In genomic region chr14:20332946-20333782, GRCh38 we compare ENCODE assay signal across 1 cellular context.
TF ChIP-seq lines count a peak whose summit lies in the region.

Gene CCNB1IP1, minus strand, starts transcription at chr14:20333279. Its CDS starts 16,756 bp downstream, at chr14:20316523.

TF ChIP-seq in HepG2, 621 proteins besides CTCF, POLR2A, EP300 and RAD21 (continued from another document and continues in another):
- TF ChIP-seq, protein P1, sequence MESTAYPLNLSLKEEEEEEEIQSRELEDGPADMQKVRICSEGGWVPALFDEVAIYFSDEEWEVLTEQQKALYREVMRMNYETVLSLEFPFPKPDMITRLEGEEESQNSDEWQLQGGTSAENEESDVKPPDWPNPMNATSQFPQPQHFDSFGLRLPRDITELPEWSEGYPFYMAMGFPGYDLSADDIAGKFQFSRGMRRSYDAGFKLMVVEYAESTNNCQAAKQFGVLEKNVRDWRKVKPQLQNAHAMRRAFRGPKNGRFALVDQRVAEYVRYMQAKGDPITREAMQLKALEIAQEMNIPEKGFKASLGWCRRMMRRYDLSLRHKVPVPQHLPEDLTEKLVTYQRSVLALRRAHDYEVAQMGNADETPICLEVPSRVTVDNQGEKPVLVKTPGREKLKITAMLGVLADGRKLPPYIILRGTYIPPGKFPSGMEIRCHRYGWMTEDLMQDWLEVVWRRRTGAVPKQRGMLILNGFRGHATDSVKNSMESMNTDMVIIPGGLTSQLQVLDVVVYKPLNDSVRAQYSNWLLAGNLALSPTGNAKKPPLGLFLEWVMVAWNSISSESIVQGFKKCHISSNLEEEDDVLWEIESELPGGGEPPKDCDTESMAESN (CRISPR knock-in tag; conservative IDR thresholded peaks at IDR 0.05), result no peak
- no peak for TF ChIP-seq FLYWCH1 (CRISPR knock-in tag; IDR thresholded peaks at IDR 0.05)
- TF ChIP-seq ZNF614 (CRISPR knock-in tag; IDR thresholded peaks at IDR 0.05; ENCODE audit: borderline replicate concordance), result no peak
- no peak for TF ChIP-seq ZNF451 (CRISPR knock-in tag; IDR thresholded peaks at IDR 0.05)
- 0 out of 2 replicates have a peak, but pooled peaks have one; percentile 55 for TF ChIP-seq ZNF709 (CRISPR knock-in tag; IDR thresholded peaks at IDR 0.05)
- TF ChIP-seq FOSL1 (CRISPR knock-in tag; IDR thresholded peaks at IDR 0.05; ENCODE audit: borderline replicate concordance), result no peak
- peak; percentile 31; the same call in 1 of the 2 replicates for TF ChIP-seq ZNF33B (CRISPR knock-in tag; IDR thresholded peaks at IDR 0.05)
- TF ChIP-seq PRDM10 (CRISPR knock-in tag; IDR thresholded peaks at IDR 0.05; ENCODE audit: low read depth), result no peak
- peak; percentile 53; the same call in 1 of the 2 replicates for TF ChIP-seq ZNF670 (CRISPR knock-in tag; IDR thresholded peaks at IDR 0.05; ENCODE audit: borderline replicate concordance)
- TF ChIP-seq ZNF282 (IDR thresholded peaks at IDR 0.05; ENCODE audit: partially characterized antibody), result no peak
- TF ChIP-seq, protein P2, sequence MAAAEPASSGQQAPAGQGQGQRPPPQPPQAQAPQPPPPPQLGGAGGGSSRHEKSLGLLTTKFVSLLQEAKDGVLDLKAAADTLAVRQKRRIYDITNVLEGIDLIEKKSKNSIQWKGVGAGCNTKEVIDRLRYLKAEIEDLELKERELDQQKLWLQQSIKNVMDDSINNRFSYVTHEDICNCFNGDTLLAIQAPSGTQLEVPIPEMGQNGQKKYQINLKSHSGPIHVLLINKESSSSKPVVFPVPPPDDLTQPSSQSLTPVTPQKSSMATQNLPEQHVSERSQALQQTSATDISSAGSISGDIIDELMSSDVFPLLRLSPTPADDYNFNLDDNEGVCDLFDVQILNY (CRISPR knock-in tag; conservative IDR thresholded peaks at IDR 0.05), result no peak
- no peak for TF ChIP-seq REXO4 (CRISPR knock-in tag; IDR thresholded peaks at IDR 0.05; ENCODE audit: borderline replicate concordance)
- TF ChIP-seq, protein P3, sequence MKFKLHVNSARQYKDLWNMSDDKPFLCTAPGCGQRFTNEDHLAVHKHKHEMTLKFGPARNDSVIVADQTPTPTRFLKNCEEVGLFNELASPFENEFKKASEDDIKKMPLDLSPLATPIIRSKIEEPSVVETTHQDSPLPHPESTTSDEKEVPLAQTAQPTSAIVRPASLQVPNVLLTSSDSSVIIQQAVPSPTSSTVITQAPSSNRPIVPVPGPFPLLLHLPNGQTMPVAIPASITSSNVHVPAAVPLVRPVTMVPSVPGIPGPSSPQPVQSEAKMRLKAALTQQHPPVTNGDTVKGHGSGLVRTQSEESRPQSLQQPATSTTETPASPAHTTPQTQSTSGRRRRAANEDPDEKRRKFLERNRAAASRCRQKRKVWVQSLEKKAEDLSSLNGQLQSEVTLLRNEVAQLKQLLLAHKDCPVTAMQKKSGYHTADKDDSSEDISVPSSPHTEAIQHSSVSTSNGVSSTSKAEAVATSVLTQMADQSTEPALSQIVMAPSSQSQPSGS (CRISPR knock-in tag; IDR thresholded peaks at IDR 0.05), result peak; percentile 97
- TF ChIP-seq ZFP1 (CRISPR knock-in tag; IDR thresholded peaks at IDR 0.05), result no peak
- no peak for TF ChIP-seq MIER3 (CRISPR knock-in tag; IDR thresholded peaks at IDR 0.05; ENCODE audit: borderline replicate concordance)
- TF ChIP-seq ZNF841 (CRISPR knock-in tag; IDR thresholded peaks at IDR 0.05; ENCODE audit: borderline replicate concordance), result no peak
- TF ChIP-seq MED1 (CRISPR knock-in tag; IDR thresholded peaks at IDR 0.05), result peak; percentile 43; the same call in 1 of the 2 replicates
- no peak for TF ChIP-seq ZNF552 (CRISPR knock-in tag; IDR thresholded peaks at IDR 0.05; ENCODE audit: borderline replicate concordance)
- peak; percentile 88 for TF ChIP-seq NFYB (CRISPR knock-in tag; IDR thresholded peaks at IDR 0.05)
- no peak for TF ChIP-seq TBP (CRISPR knock-in tag; IDR thresholded peaks at IDR 0.05)
- TF ChIP-seq ZNF362 (CRISPR knock-in tag; IDR thresholded peaks at IDR 0.05; ENCODE audit: borderline replicate concordance), result no peak
- TF ChIP-seq, protein P4, sequence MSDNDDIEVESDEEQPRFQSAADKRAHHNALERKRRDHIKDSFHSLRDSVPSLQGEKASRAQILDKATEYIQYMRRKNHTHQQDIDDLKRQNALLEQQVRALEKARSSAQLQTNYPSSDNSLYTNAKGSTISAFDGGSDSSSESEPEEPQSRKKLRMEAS (IDR thresholded peaks at IDR 0.05), result peak; percentile 95
- TF ChIP-seq, protein P5, sequence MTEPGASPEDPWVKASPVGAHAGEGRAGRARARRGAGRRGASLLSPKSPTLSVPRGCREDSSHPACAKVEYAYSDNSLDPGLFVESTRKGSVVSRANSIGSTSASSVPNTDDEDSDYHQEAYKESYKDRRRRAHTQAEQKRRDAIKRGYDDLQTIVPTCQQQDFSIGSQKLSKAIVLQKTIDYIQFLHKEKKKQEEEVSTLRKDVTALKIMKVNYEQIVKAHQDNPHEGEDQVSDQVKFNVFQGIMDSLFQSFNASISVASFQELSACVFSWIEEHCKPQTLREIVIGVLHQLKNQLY (CRISPR knock-in tag; IDR thresholded peaks at IDR 0.05), result no peak
- TF ChIP-seq HIC2 (CRISPR knock-in tag; IDR thresholded peaks at IDR 0.05; ENCODE audit: low read depth), result no peak
- TF ChIP-seq HNF4G (IDR thresholded peaks at IDR 0.05; ENCODE audit: borderline replicate concordance, low read depth, low read length), result no peak
- TF ChIP-seq HNF4G (CRISPR knock-in tag; IDR thresholded peaks at IDR 0.05; ENCODE audit: borderline replicate concordance, low read depth), result no peak
- TF ChIP-seq DMAP1 (CRISPR knock-in tag; IDR thresholded peaks at IDR 0.05), result peak; percentile 88; the same call in 1 of the 2 replicates
- TF ChIP-seq, protein P6, sequence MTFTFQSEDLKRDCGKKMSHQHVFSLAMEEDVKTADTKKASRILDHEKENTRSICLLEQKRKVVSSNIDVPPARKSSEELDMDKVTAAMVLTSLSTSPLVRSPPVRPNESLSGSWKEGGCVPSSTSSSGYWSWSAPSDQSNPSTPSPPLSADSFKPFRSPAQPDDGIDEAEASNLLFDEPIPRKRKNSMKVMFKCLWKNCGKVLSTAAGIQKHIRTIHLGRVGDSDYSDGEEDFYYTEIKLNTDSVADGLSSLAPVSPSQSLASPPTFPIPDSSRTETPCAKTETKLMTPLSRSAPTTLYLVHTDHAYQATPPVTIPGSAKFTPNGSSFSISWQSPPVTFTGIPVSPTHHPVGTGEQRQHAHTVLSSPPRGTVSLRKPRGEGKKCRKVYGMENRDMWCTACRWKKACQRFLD (CRISPR knock-in tag; IDR thresholded peaks at IDR 0.05; ENCODE audit: borderline replicate concordance), result 0 out of 2 replicates have a peak, but pooled peaks have one; percentile 42
- TF ChIP-seq, protein P7, sequence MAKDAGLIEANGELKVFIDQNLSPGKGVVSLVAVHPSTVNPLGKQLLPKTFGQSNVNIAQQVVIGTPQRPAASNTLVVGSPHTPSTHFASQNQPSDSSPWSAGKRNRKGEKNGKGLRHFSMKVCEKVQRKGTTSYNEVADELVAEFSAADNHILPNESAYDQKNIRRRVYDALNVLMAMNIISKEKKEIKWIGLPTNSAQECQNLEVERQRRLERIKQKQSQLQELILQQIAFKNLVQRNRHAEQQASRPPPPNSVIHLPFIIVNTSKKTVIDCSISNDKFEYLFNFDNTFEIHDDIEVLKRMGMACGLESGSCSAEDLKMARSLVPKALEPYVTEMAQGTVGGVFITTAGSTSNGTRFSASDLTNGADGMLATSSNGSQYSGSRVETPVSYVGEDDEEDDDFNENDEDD (CRISPR knock-in tag; IDR thresholded peaks at IDR 0.05; ENCODE audit: borderline replicate concordance), result no peak; the same call in 1 of the 2 replicates
- TF ChIP-seq ZNF562 (CRISPR knock-in tag; IDR thresholded peaks at IDR 0.05; ENCODE audit: borderline replicate concordance), result no peak
- TF ChIP-seq ETV5 (CRISPR knock-in tag; IDR thresholded peaks at IDR 0.05; ENCODE audit: borderline replicate concordance), result peak; percentile 43; the same call in 1 of the 2 replicates
- TF ChIP-seq EEA1 (CRISPR knock-in tag; IDR thresholded peaks at IDR 0.05; ENCODE audit: borderline replicate concordance), result 0 out of 2 replicates have a peak, but pooled peaks have one; percentile 72
- no peak for TF ChIP-seq ZNF644 (CRISPR knock-in tag; IDR thresholded peaks at IDR 0.05; ENCODE audit: low read depth)
- peak; percentile 91 for TF ChIP-seq MYC (CRISPR knock-in tag; IDR thresholded peaks at IDR 0.05; ENCODE audit: borderline replicate concordance)
- no peak; the same call in 1 of the 2 replicates for TF ChIP-seq CBX5 (CRISPR knock-in tag; IDR thresholded peaks at IDR 0.05; ENCODE audit: borderline replicate concordance)
- no peak for TF ChIP-seq MTF2 (CRISPR knock-in tag; IDR thresholded peaks at IDR 0.05; ENCODE audit: borderline replicate concordance)
- no peak for TF ChIP-seq ZNF703 (CRISPR knock-in tag; IDR thresholded peaks at IDR 0.05; ENCODE audit: borderline replicate concordance)
- TF ChIP-seq AGO2 (optimal IDR thresholded peaks at IDR 0.05; ENCODE audit: low read depth, low read length), result no peak
- TF ChIP-seq SMYD3 (CRISPR knock-in tag; IDR thresholded peaks at IDR 0.05), result no peak
- no peak for TF ChIP-seq ZNF225 (CRISPR knock-in tag; IDR thresholded peaks at IDR 0.05)
- TF ChIP-seq ZNF766 (CRISPR knock-in tag; IDR thresholded peaks at IDR 0.05; ENCODE audit: borderline replicate concordance), result no peak
- peak; percentile 62; the same call in 1 of the 2 replicates for TF ChIP-seq ZNF331 (CRISPR knock-in tag; IDR thresholded peaks at IDR 0.05)
- TF ChIP-seq ZBTB10 (CRISPR knock-in tag; IDR thresholded peaks at IDR 0.05; ENCODE audit: borderline replicate concordance), result no peak
- no peak; the same call in 1 of the 2 replicates for TF ChIP-seq GZF1 (CRISPR knock-in tag; IDR thresholded peaks at IDR 0.05)
- TF ChIP-seq ZNF891 (CRISPR knock-in tag; IDR thresholded peaks at IDR 0.05), result no peak
